15 cellular contexts compared by ENCODE assay signal in genomic region chr20:50642288-50642803, GRCh38. TPM values are rescaled to one million over a fixed set of nuclear protein-coding genes. Genes with fewer than 3 reads are reported as not detected.
DNase-seq lines count a peak whose midpoint lies in the region; ATAC-seq and TF ChIP-seq lines count a peak whose summit lies in the region.
"Had no signal": no experiment of that assay in that cellular context is flagged by ENCODE, and none has a peak within 500 bp of the region (broad histone marks: within the 10 kb centered on the region; RNA-seq: fewer than 3 reads in every experiment).

No MANE protein-coding gene starts in this region.

- no peaks in the 10 kb centered on the region for H3K79me2 ChIP-seq in PC-9 (ENCODE audit: low read depth)

- no peak overlapping the region for H2AFZ ChIP-seq in PC-9

- WGBS in transverse colon (ENCODE audit: low coverage in 1 of 2), 2 donors = 41% methylated on average over 4 of the region's 4 CpGs; no CpG with 5 or more reads in 1 of the 2 donors

- H3K9me3 Mint-ChIP-seq in natural killer cell = no peaks in the 10 kb centered on the region
- H3K9me3 Mint-ChIP-seq: activated naive CD8-positive, alpha-beta T cell treated with anti-CD3 and anti-CD28 coated beads for 36 hours had no signal

- POLR2A ChIA-PET in PC-9 (lab: Charles Lee; ENCODE audit: unreplicated experiment) = no interaction called here

- H3F3A ChIP-seq in PC-9 (ENCODE audit: insufficient read depth, low read depth) = peaks cover 45% of the 10 kb centered on the region

- H4K20me1 ChIP-seq in PC-9 (ENCODE audit: insufficient read depth) = no peaks in the 10 kb centered on the region

- peak overlapping the region; percentile 69 for H3K4me2 ChIP-seq in PC-9

- TF ChIP-seq CTCF in PC-9 (conservative IDR thresholded peaks at IDR 0.05) = no peak
- no peak for TF ChIP-seq CTCF in transverse colon (IDR thresholded peaks at IDR 0.05)
- no peak for TF ChIP-seq CTCF in natural killer cell (IDR thresholded peaks at IDR 0.05)

- intact Hi-C loops in PC-9 (cut with micrococcal nuclease; ENCODE audit: unreplicated experiment) (no loop called here), transverse colon (cut with DNase I; ENCODE audit: low total_unique reads) (no loop called here), natural killer cell (cut with micrococcal nuclease) (no loop called here)

- H3K27me3 ChIP-seq in PC-9 (ENCODE audit: insufficient read depth, low read depth) (no peaks in the 10 kb centered on the region), transverse colon (no peaks in the 10 kb centered on the region)
- H3K27me3 ChIP-seq: foreskin keratinocyte, neutrophil, suprapubic skin had no signal

- H3K27ac ChIP-seq in PC-9 (peak overlapping the region; percentile 82), transverse colon (peak overlapping the region in 3 of 4 donors; percentile 9 to 12 (median 12))
- H3K27ac ChIP-seq: foreskin keratinocyte, neutrophil, suprapubic skin, VCaP had no signal

- H3K9me3 ChIP-seq in PC-9 (ENCODE audit: insufficient read depth, low read depth) (0 out of 2 replicates have a peak, but pooled peaks cover 5% of the 10 kb centered on the region), transverse colon (no peaks in the 10 kb centered on the region)
- H3K9me3 ChIP-seq: neutrophil, suprapubic skin had no signal

- DNase-seq in H4 (ENCODE audit: low spot score) = peak; percentile 63
- DNase-seq in PC-9 = peak; percentile 45 to 66
- peak; percentile 60 for DNase-seq in fibroblast of gingiva (ENCODE audit: low read depth)
- DNase-seq in transverse colon = no peak
- DNase-seq in natural killer cell = no peak
- DNase-seq in iPS-NIHi11 (ENCODE audit: low spot score) = no peak
- DNase-seq: activated naive CD8-positive, alpha-beta T cell treated with anti-CD3 and anti-CD28 coated beads for 36 hours; foreskin keratinocyte; left cardiac atrium; NCI-H1048; small intestine had no signal

- H3K36me3 ChIP-seq in PC-9 (ENCODE audit: low read depth) (no peaks in the 10 kb centered on the region), transverse colon (no peaks in the 10 kb centered on the region)
- H3K36me3 ChIP-seq: neutrophil, suprapubic skin had no signal

- peak overlapping the region; percentile 4; the same call in 1 of the 2 replicates for H3K4me3 ChIP-seq in PC-9
- no peak overlapping the region for H3K4me3 ChIP-seq in transverse colon
- H3K4me3 ChIP-seq: suprapubic skin had no signal

- in situ Hi-C loops in transverse colon (cut with MboI; ENCODE audit: low pct_ligation_motif_present in 1 of 4, low pct_unique_long_range_greater_than_20kb in 1 of 4, low sequenced_read_pairs in 3 of 4) = no loop called here

- no peaks in the 10 kb centered on the region for H3K36me3 Mint-ChIP-seq in natural killer cell
- H3K36me3 Mint-ChIP-seq: activated naive CD8-positive, alpha-beta T cell treated with anti-CD3 and anti-CD28 coated beads for 36 hours had no signal

- no peak for TF ChIP-seq EP300 in transverse colon (IDR thresholded peaks at IDR 0.05; ENCODE audit: low read depth)

- H3K4me1 ChIP-seq in PC-9 (replicated peaks; ENCODE audit: insufficient read depth) (peaks cover 76% of the 10 kb centered on the region), transverse colon (peaks cover 4 to 16% (median 8%) of the 10 kb centered on the region in 4 donors)

- ATAC-seq in HG03460 (IDR thresholded peaks at IDR 0.05; ENCODE audit: unreplicated experiment) (no peak), natural killer cell (no peak)
- ATAC-seq: foreskin keratinocyte had no signal

- CTCF ChIA-PET in PC-9 (lab: Charles Lee) = interaction anchor here (0.5 to 0.9 kb wide), 4 partner anchors 13 to 146 kb away, joined by 3 to 7 read pairs (median 4); no protein-coding TSS in a partner anchor

- H3K9me2 ChIP-seq in PC-9 (ENCODE audit: insufficient read depth) = no peaks in the 10 kb centered on the region

- no peak for TF ChIP-seq POLR2A in transverse colon (IDR thresholded peaks at IDR 0.05)

- no peak overlapping the region for H3K27ac Mint-ChIP-seq in natural killer cell
- H3K27ac Mint-ChIP-seq: activated naive CD8-positive, alpha-beta T cell treated with anti-CD3 and anti-CD28 coated beads for 36 hours had no signal

- H3K4me1 Mint-ChIP-seq in natural killer cell = no peaks in the 10 kb centered on the region
- H3K4me1 Mint-ChIP-seq: activated naive CD8-positive, alpha-beta T cell treated with anti-CD3 and anti-CD28 coated beads for 36 hours had no signal

- peaks cover 4 to 8% of the 10 kb centered on the region in 2 donors for H3K27me3 Mint-ChIP-seq in natural killer cell (ENCODE audit: low read depth in 2 of 2)

- BruUV-seq in PC-9 (replicated peaks; lab: Mats Ljungman, UMichigan) = no TSS peak

- H3K4me3 Mint-ChIP-seq in natural killer cell = no peak overlapping the region
- H3K4me3 Mint-ChIP-seq: activated naive CD8-positive, alpha-beta T cell treated with anti-CD3 and anti-CD28 coated beads for 36 hours had no signal

RNA-seq across cellular contexts. Expression of gene RIPOR3, which starts 49.0 kb away (rescaled TPM):
- total RNA-seq in H4 (2014; rRNA removed; shearing (Covaris generic)) = 0.14 and 0.58 TPM in 2 replicates
- total RNA-seq in PC-9 (2021) (4.1 and 6.3 TPM in 2 replicates), transverse colon (10 to 100 TPM in 1 of 4 donors, 1 to 10 TPM in 3; 4.6 to 15.7 (median 8.7) TPM), natural killer cell (under 1 TPM in 1 of 3 donors, not detected in 2; 0.45 TPM)
- total RNA-seq: activated naive CD8-positive, alpha-beta T cell treated with anti-CD3 and anti-CD28 coated beads for 36 hours had no signal

Comparison
In these comparisons a context has a peak if more than half of its experiments do, and no peak if none do; other contexts are left out.
1. DNase-seq: peak in H4 (single experiment), PC-9 (2 of 2) and fibroblast of gingiva (single experiment); none in transverse colon (single experiment), natural killer cell (single experiment) and iPS-NIHi11 (single experiment).